In genomic region chr13:74230984-74231443, GRCh38 we compare ENCODE assay signal across 20 cellular contexts.
DNase-seq lines count a peak whose midpoint lies in the region; ATAC-seq and TF ChIP-seq lines count a peak whose summit lies in the region.
"Had no signal": no experiment of that assay in that cellular context is flagged by ENCODE, and none has a peak within 500 bp of the region (broad histone marks: within the 10 kb centered on the region; RNA-seq: fewer than 3 reads in every experiment).

No MANE protein-coding gene starts in this region.

- peaks cover 3% of the 10 kb centered on the region for H3K36me3 Mint-ChIP-seq in activated T-cell treated with anti-CD3 and anti-CD28 coated beads, Interleukin-2, amount 50 U/mL, for 24 hours (ENCODE audit: low read depth)
- H3K36me3 Mint-ChIP-seq in T-helper 2 cell treated with Interferon-gamma antibody and Interleukin-4, amounts not matched to agents 5 μg/mL and 100 μg/mL, for 36 hours (ENCODE audit: low read depth): peaks cover 12% of the 10 kb centered on the region

- no peaks in the 10 kb centered on the region for H3K27me3 ChIP-seq in spleen (replicated peaks in 1 of 7)
- H3K27me3 ChIP-seq in foreskin keratinocyte: no peaks in the 10 kb centered on the region
- H3K27me3 ChIP-seq: ascending aorta, heart left ventricle, right lobe of liver had no signal

- peak overlapping the region in 4 of 8 donors; percentile 3 to 45 (median 13) for H3K4me3 ChIP-seq in spleen
- H3K4me3 ChIP-seq: ascending aorta, right lobe of liver had no signal

- peak overlapping the region in 6 of 8 donors; percentile 19 to 56 (median 50) for H3K27ac ChIP-seq in spleen
- no peak overlapping the region for H3K27ac ChIP-seq in foreskin keratinocyte
- H3K27ac ChIP-seq: ascending aorta, epithelial cell of prostate, right lobe of liver had no signal

- TF ChIP-seq CTCF in spleen (IDR thresholded peaks at IDR 0.05 in 8 of 11, conservative IDR thresholded peaks at IDR 0.05 in 3 of 11) (no peak), foreskin keratinocyte (conservative IDR thresholded peaks at IDR 0.05) (no peak)

- peaks cover 0 to 5% (median 0%) of the 10 kb centered on the region in 8 donors for H3K9me3 ChIP-seq in spleen
- H3K9me3 ChIP-seq: ascending aorta, heart left ventricle, right lobe of liver had no signal

- no peaks in the 10 kb centered on the region for H3K27me3 Mint-ChIP-seq in activated T-cell treated with anti-CD3 and anti-CD28 coated beads, Interleukin-2, amount 50 U/mL, for 24 hours
- no peaks in the 10 kb centered on the region for H3K27me3 Mint-ChIP-seq in T-helper 2 cell treated with Interferon-gamma antibody and Interleukin-4, amounts not matched to agents 5 μg/mL and 100 μg/mL, for 36 hours (ENCODE audit: low read depth)

- ATAC-seq in foreskin keratinocyte (no peak), GM18520 (IDR thresholded peaks at IDR 0.05; ENCODE audit: unreplicated experiment) (no peak)
- ATAC-seq: heart left ventricle, right lobe of liver had no signal

- peak overlapping the region; percentile 92 for H3K27ac Mint-ChIP-seq in activated T-cell treated with anti-CD3 and anti-CD28 coated beads, Interleukin-2, amount 50 U/mL, for 24 hours
- H3K27ac Mint-ChIP-seq in T-helper 2 cell treated with Interferon-gamma antibody and Interleukin-4, amounts not matched to agents 5 μg/mL and 100 μg/mL, for 36 hours: peak overlapping the region; percentile 92

- no peak for DNase-seq in activated T-cell treated with anti-CD3 and anti-CD28 coated beads, Interleukin-2, amount 50 U/mL, for 24 hours
- no peak for DNase-seq in activated T-cell treated with anti-CD3 and anti-CD28 coated beads, Interleukin-2, amount 50 U/mL, for 1 hour
- no peak for DNase-seq in T-helper 2 cell treated with Interferon-gamma antibody and Interleukin-4, amounts not matched to agents 5 μg/mL and 100 μg/mL, for 36 hours (ENCODE audit: low spot score)
- peak; percentile 59 for DNase-seq in central memory CD4-positive, alpha-beta T cell
- DNase-seq in spleen: no peak
- no peak for DNase-seq in anterior cingulate cortex (lab: John Stamatoyannopoulos, UW)
- no peak for DNase-seq in foreskin keratinocyte
- DNase-seq: activated CD4-positive, alpha-beta T cell treated with anti-CD3 and anti-CD28 coated beads, Interleukin-2, amount 50 U/mL, for 48 hours; caudate nucleus; heart left ventricle; NCI-H1092 treated with DMSO at 0.1 percent for 48 hours; NCI-H2029 treated with DMSO at 0.1 percent for 48 hours; OCI-M1; posterior cingulate gyrus; right lobe of liver; Right ventricle myocardium superior; SW 1271 had no signal

- H3K9me3 Mint-ChIP-seq in activated T-cell treated with anti-CD3 and anti-CD28 coated beads, Interleukin-2, amount 50 U/mL, for 24 hours: peaks cover 6% of the 10 kb centered on the region
- peaks cover 23% of the 10 kb centered on the region for H3K9me3 Mint-ChIP-seq in T-helper 2 cell treated with Interferon-gamma antibody and Interleukin-4, amounts not matched to agents 5 μg/mL and 100 μg/mL, for 36 hours

- peaks cover 52% of the 10 kb centered on the region for H3K4me1 Mint-ChIP-seq in activated T-cell treated with anti-CD3 and anti-CD28 coated beads, Interleukin-2, amount 50 U/mL, for 24 hours (ENCODE audit: low read depth)
- peaks cover 23% of the 10 kb centered on the region for H3K4me1 Mint-ChIP-seq in T-helper 2 cell treated with Interferon-gamma antibody and Interleukin-4, amounts not matched to agents 5 μg/mL and 100 μg/mL, for 36 hours (ENCODE audit: low read depth)

- peak overlapping the region; percentile 66 for H3K4me3 Mint-ChIP-seq in activated T-cell treated with anti-CD3 and anti-CD28 coated beads, Interleukin-2, amount 50 U/mL, for 24 hours
- H3K4me3 Mint-ChIP-seq in T-helper 2 cell treated with Interferon-gamma antibody and Interleukin-4, amounts not matched to agents 5 μg/mL and 100 μg/mL, for 36 hours: peak overlapping the region; percentile 75

- intact Hi-C loops in spleen (cut with DNase I; ENCODE audit: low total_unique reads): no loop called here

- peaks cover 0 to 3% (median 0%) of the 10 kb centered on the region in 6 donors for H3K4me1 ChIP-seq in spleen
- H3K4me1 ChIP-seq in foreskin keratinocyte: no peaks in the 10 kb centered on the region
- H3K4me1 ChIP-seq: ascending aorta, heart left ventricle had no signal

- no peaks in the 10 kb centered on the region for H3K36me3 ChIP-seq in spleen
- H3K36me3 ChIP-seq: ascending aorta, heart left ventricle, right lobe of liver had no signal

- TF ChIP-seq POLR2A in spleen (IDR thresholded peaks at IDR 0.05): no peak

- 72 to 77% (median 73%) methylated on average over 3 of the region's 3 CpGs for WGBS in spleen, 5 donors
